In the genomic region with DNA sequence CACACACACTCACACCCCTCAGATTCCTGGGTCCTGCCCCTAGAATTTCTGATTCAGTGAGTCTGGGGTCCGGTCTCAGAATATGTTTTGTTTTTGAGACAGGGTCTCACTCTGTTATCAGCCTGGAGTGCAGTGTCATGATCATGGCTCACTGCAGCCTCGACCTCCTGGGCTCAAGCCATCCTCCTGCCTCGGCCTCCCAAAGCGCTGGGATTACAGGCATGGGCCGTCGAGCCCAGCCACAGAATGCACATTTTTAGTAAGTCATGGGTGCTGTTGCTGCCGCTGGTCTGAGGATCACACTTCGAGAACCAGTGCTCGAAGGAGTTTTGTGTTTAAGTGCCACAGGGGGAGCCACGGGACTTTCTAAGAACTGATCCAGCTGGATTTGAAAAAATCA, we compare ENCODE assay signal across 1 cellular context.
TF ChIP-seq lines count a peak whose summit lies in the region.

No MANE protein-coding gene starts in this region.

TF ChIP-seq in HepG2, 621 proteins besides CTCF, POLR2A, EP300 and RAD21:
- TF ChIP-seq ESRRA (CRISPR knock-in tag; IDR thresholded peaks at IDR 0.05; ENCODE audit: low read depth), result no peak
- peak; percentile 35; the same call in 1 of the 2 replicates for TF ChIP-seq SP4 (CRISPR knock-in tag; IDR thresholded peaks at IDR 0.05)
- no peak for TF ChIP-seq STAG1 (CRISPR knock-in tag; IDR thresholded peaks at IDR 0.05)
- TF ChIP-seq HCFC1 (IDR thresholded peaks at IDR 0.05; ENCODE audit: low read depth, low read length), result no peak
- no peak for TF ChIP-seq HNRNPUL1 (IDR thresholded peaks at IDR 0.05; ENCODE audit: low read depth, low read length)
- no peak for TF ChIP-seq SATB2 (CRISPR knock-in tag; IDR thresholded peaks at IDR 0.05)
- TF ChIP-seq PHF20 (CRISPR knock-in tag; IDR thresholded peaks at IDR 0.05), result no peak
- no peak for TF ChIP-seq KLF15 (CRISPR knock-in tag; IDR thresholded peaks at IDR 0.05; ENCODE audit: borderline replicate concordance)
- TF ChIP-seq ZMYM3 (CRISPR knock-in tag; IDR thresholded peaks at IDR 0.05), result 0 out of 2 replicates have a peak, but pooled peaks have one; percentile 15
- no peak for TF ChIP-seq ZNF512B (CRISPR knock-in tag; IDR thresholded peaks at IDR 0.05; ENCODE audit: borderline replicate concordance)
- no peak for TF ChIP-seq AKAP8 (CRISPR knock-in tag; IDR thresholded peaks at IDR 0.05)
- TF ChIP-seq ZNF770 (CRISPR knock-in tag; IDR thresholded peaks at IDR 0.05), result peak; percentile 75
- TF ChIP-seq POLR2AphosphoS5 (IDR thresholded peaks at IDR 0.05; ENCODE audit: low read depth, low read length), result 0 out of 2 replicates have a peak, but pooled peaks have one; percentile 19
- no peak for TF ChIP-seq ZNF768 (CRISPR knock-in tag; IDR thresholded peaks at IDR 0.05)
- TF ChIP-seq ZNF207 (IDR thresholded peaks at IDR 0.05; ENCODE audit: borderline replicate concordance), result no peak
- TF ChIP-seq SMYD3 (CRISPR knock-in tag; IDR thresholded peaks at IDR 0.05), result no peak
- TF ChIP-seq ZNF629 (CRISPR knock-in tag; conservative IDR thresholded peaks at IDR 0.05), result no peak
- no peak for TF ChIP-seq ZNF234 (CRISPR knock-in tag; conservative IDR thresholded peaks at IDR 0.05)
- TF ChIP-seq NFIB (CRISPR knock-in tag; IDR thresholded peaks at IDR 0.05; ENCODE audit: borderline replicate concordance), result no peak
- TF ChIP-seq POLR2AphosphoS2 (IDR thresholded peaks at IDR 0.05; ENCODE audit: low read depth, low read length), result 0 out of 2 replicates have a peak, but pooled peaks have one; percentile 12
- TF ChIP-seq TOE1 (CRISPR knock-in tag; IDR thresholded peaks at IDR 0.05), result no peak
- no peak for TF ChIP-seq NKX3-1 (CRISPR knock-in tag; IDR thresholded peaks at IDR 0.05)
- no peak for TF ChIP-seq KLF13 (CRISPR knock-in tag; IDR thresholded peaks at IDR 0.05)
- TF ChIP-seq RBM22 (optimal IDR thresholded peaks at IDR 0.05; ENCODE audit: low read length), result peak; percentile 29
- TF ChIP-seq, protein P1, sequence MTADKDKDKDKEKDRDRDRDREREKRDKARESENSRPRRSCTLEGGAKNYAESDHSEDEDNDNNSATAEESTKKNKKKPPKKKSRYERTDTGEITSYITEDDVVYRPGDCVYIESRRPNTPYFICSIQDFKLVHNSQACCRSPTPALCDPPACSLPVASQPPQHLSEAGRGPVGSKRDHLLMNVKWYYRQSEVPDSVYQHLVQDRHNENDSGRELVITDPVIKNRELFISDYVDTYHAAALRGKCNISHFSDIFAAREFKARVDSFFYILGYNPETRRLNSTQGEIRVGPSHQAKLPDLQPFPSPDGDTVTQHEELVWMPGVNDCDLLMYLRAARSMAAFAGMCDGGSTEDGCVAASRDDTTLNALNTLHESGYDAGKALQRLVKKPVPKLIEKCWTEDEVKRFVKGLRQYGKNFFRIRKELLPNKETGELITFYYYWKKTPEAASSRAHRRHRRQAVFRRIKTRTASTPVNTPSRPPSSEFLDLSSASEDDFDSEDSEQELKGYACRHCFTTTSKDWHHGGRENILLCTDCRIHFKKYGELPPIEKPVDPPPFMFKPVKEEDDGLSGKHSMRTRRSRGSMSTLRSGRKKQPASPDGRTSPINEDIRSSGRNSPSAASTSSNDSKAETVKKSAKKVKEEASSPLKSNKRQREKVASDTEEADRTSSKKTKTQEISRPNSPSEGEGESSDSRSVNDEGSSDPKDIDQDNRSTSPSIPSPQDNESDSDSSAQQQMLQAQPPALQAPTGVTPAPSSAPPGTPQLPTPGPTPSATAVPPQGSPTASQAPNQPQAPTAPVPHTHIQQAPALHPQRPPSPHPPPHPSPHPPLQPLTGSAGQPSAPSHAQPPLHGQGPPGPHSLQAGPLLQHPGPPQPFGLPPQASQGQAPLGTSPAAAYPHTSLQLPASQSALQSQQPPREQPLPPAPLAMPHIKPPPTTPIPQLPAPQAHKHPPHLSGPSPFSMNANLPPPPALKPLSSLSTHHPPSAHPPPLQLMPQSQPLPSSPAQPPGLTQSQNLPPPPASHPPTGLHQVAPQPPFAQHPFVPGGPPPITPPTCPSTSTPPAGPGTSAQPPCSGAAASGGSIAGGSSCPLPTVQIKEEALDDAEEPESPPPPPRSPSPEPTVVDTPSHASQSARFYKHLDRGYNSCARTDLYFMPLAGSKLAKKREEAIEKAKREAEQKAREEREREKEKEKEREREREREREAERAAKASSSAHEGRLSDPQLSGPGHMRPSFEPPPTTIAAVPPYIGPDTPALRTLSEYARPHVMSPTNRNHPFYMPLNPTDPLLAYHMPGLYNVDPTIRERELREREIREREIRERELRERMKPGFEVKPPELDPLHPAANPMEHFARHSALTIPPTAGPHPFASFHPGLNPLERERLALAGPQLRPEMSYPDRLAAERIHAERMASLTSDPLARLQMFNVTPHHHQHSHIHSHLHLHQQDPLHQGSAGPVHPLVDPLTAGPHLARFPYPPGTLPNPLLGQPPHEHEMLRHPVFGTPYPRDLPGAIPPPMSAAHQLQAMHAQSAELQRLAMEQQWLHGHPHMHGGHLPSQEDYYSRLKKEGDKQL (CRISPR knock-in tag; IDR thresholded peaks at IDR 0.05; ENCODE audit: low read depth), result no peak
- TF ChIP-seq ZBTB25 (CRISPR knock-in tag; IDR thresholded peaks at IDR 0.05), result no peak
- TF ChIP-seq ATAD3A (CRISPR knock-in tag; IDR thresholded peaks at IDR 0.05), result no peak
- TF ChIP-seq ZNF670 (CRISPR knock-in tag; IDR thresholded peaks at IDR 0.05; ENCODE audit: borderline replicate concordance), result no peak
- TF ChIP-seq ZNF777 (CRISPR knock-in tag; IDR thresholded peaks at IDR 0.05), result no peak
- no peak for TF ChIP-seq STAT5B (CRISPR knock-in tag; IDR thresholded peaks at IDR 0.05)
